Comparison of ENCODE assay signal across 18 cellular contexts in the genomic region with DNA sequence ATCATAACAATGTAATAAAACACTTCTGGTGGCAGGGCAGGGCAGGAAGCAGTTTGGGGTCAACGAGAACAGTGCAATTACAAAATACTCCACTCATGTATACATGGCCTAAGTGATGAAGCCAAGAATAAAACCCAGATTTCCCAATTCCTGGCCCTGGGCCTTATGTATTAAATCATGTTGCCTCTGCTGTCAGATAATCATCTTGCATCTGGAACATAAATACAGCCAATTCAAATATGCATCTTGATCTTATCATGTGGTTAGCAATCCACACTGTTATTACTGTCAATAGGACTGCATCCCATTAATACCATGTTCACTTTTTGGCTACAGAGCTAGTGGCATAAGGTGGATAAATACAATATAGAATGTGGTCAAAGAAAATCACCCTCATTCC.
DNase-seq lines count a peak whose midpoint lies in the region; ATAC-seq, FAIRE-seq and TF ChIP-seq lines count a peak whose summit lies in the region.
"Had no signal": no experiment of that assay in that cellular context is flagged by ENCODE, and none has a peak within 500 bp of the region (broad histone marks: within the 10 kb centered on the region; RNA-seq: fewer than 3 reads in every experiment).

No MANE protein-coding gene starts in this region.

- peak; percentile 89 for DNase-seq in MCF 10A (ENCODE audit: unreplicated experiment)
- DNase-seq in breast epithelium (ENCODE audit: low spot score in 2 of 2) = no peak
- peak; percentile 7 for DNase-seq in NCI-H2171 (lab: John Stamatoyannopoulos, UW)
- DNase-seq in bronchial epithelial cell (ENCODE audit: low read depth) = peak; percentile 14
- DNase-seq in prostate gland (ENCODE audit: low spot score) = peak; percentile 62
- no peak for DNase-seq in hepatic stellate cell (ENCODE audit: low spot score)
- no peak for DNase-seq in 8988T
- DNase-seq: activated CD4-positive, alpha-beta T cell treated with anti-CD3 and anti-CD28 coated beads, Interleukin-2, amount 10 ng/mL, durations not matched to agents 7 days and 5 days; NCI-H146; nephron progenitor cell; uterus had no signal

- BruUV-seq in MCF 10A (replicated peaks; lab: Mats Ljungman, UMichigan) = no TSS peak

- H3K36me3 ChIP-seq in breast epithelium (no peaks in the 10 kb centered on the region), bronchial epithelial cell (ENCODE audit: control insufficient read depth, insufficient read depth, low read length) (no peaks in the 10 kb centered on the region), prostate gland (no peaks in the 10 kb centered on the region)
- H3K36me3 ChIP-seq: gastroesophageal sphincter, SJSA1, uterus had no signal

- ATAC-seq in HG03342 (IDR thresholded peaks at IDR 0.05; ENCODE audit: unreplicated experiment) = no peak
- ATAC-seq: gastroesophageal sphincter had no signal

- 9% methylated on average over 1 of the region's 1 CpG for WGBS in prostate gland

- no peak overlapping the region for H3K27ac Mint-ChIP-seq in MCF 10A (ENCODE audit: low read depth, unreplicated experiment)
- H3K27ac Mint-ChIP-seq: activated CD4-positive, alpha-beta T cell treated with anti-CD3 and anti-CD28 coated beads, Interleukin-2, amount 10 ng/mL, durations not matched to agents 7 days and 5 days; activated naive CD4-positive, alpha-beta T cell treated with anti-CD3 and anti-CD28 coated beads, Interleukin-2, amount 50 U/mL, for 24 hours; IgD-negative memory B cell; nephron progenitor cell had no signal

- POLR2A ChIA-PET in MCF 10A (lab: Yijun Ruan, JAX) = interaction anchor here (0.6 to 2.9 kb wide), 6 partner anchors 12 to 290 kb away, joined by 3 to 25 read pairs (median 4); no protein-coding TSS in a partner anchor

- peaks cover 0 to 38% of the 10 kb centered on the region in 2 donors for H3K27me3 ChIP-seq in breast epithelium
- peaks cover 9% of the 10 kb centered on the region for H3K27me3 ChIP-seq in bronchial epithelial cell (ENCODE audit: control insufficient read depth, insufficient read depth, low read length)
- no peaks in the 10 kb centered on the region for H3K27me3 ChIP-seq in prostate gland (replicated peaks; ENCODE audit: insufficient read depth)
- H3K27me3 ChIP-seq: gastroesophageal sphincter, SJSA1, uterus had no signal

- H3K36me3 Mint-ChIP-seq in MCF 10A (ENCODE audit: insufficient read depth, unreplicated experiment) = no peaks in the 10 kb centered on the region
- H3K36me3 Mint-ChIP-seq: activated naive CD4-positive, alpha-beta T cell treated with anti-CD3 and anti-CD28 coated beads, Interleukin-2, amount 50 U/mL, for 24 hours; IgD-negative memory B cell had no signal

- H3K27me3 Mint-ChIP-seq in MCF 10A (ENCODE audit: insufficient read depth, unreplicated experiment) = peaks cover 50% of the 10 kb centered on the region

- intact Hi-C loops in MCF 10A (cut with micrococcal nuclease) (no loop called here), breast epithelium (cut with DNase I; ENCODE audit: low total_unique reads) (no loop called here), prostate gland (cut with DNase I) (no loop called here)

- TF ChIP-seq POLR2A in breast epithelium (IDR thresholded peaks at IDR 0.05) (no peak), prostate gland (IDR thresholded peaks at IDR 0.05) (no peak)

- TF ChIP-seq CTCF in MCF 10A (IDR thresholded peaks at IDR 0.05; ENCODE audit: unreplicated experiment) = no peak
- TF ChIP-seq CTCF in breast epithelium (IDR thresholded peaks at IDR 0.05) = no peak
- TF ChIP-seq CTCF in bronchial epithelial cell (IDR thresholded peaks at IDR 0.05; ENCODE audit: insufficient read depth, low read length, severe bottlenecking) = no peak
- TF ChIP-seq CTCF in prostate gland (IDR thresholded peaks at IDR 0.05) = no peak

- no peaks in the 10 kb centered on the region for H3K9me3 ChIP-seq in breast epithelium
- H3K9me3 ChIP-seq in prostate gland = no peaks in the 10 kb centered on the region
- H3K9me3 ChIP-seq: gastroesophageal sphincter, SJSA1, uterus had no signal

- no peak overlapping the region for H3K4me3 ChIP-seq in breast epithelium
- H3K4me3 ChIP-seq in bronchial epithelial cell (ENCODE audit: low read depth, low read length) = no peak overlapping the region
- H3K4me3 ChIP-seq in prostate gland = no peak overlapping the region
- H3K4me3 ChIP-seq: gastroesophageal sphincter, SJSA1, uterus had no signal

- H3K9me3 Mint-ChIP-seq in MCF 10A (ENCODE audit: unreplicated experiment) = no peaks in the 10 kb centered on the region
- H3K9me3 Mint-ChIP-seq: activated CD4-positive, alpha-beta T cell treated with anti-CD3 and anti-CD28 coated beads, Interleukin-2, amount 10 ng/mL, durations not matched to agents 7 days and 5 days; activated naive CD4-positive, alpha-beta T cell treated with anti-CD3 and anti-CD28 coated beads, Interleukin-2, amount 50 U/mL, for 24 hours; nephron progenitor cell had no signal

- H3K4me1 Mint-ChIP-seq in MCF 10A (ENCODE audit: insufficient read depth, unreplicated experiment) = peaks cover 13% of the 10 kb centered on the region
- H3K4me1 Mint-ChIP-seq: activated CD4-positive, alpha-beta T cell treated with anti-CD3 and anti-CD28 coated beads, Interleukin-2, amount 10 ng/mL, durations not matched to agents 7 days and 5 days; activated naive CD4-positive, alpha-beta T cell treated with anti-CD3 and anti-CD28 coated beads, Interleukin-2, amount 50 U/mL, for 24 hours; IgD-negative memory B cell; nephron progenitor cell had no signal

- FAIRE-seq in bronchial epithelial cell (lab: Jason Lieb, UNC) = no peak
- FAIRE-seq: GM18507, GM19239 had no signal

- H3K4me3 Mint-ChIP-seq in MCF 10A (ENCODE audit: unreplicated experiment) = no peak overlapping the region
- H3K4me3 Mint-ChIP-seq: activated CD4-positive, alpha-beta T cell treated with anti-CD3 and anti-CD28 coated beads, Interleukin-2, amount 10 ng/mL, durations not matched to agents 7 days and 5 days; activated naive CD4-positive, alpha-beta T cell treated with anti-CD3 and anti-CD28 coated beads, Interleukin-2, amount 50 U/mL, for 24 hours; IgD-negative memory B cell; nephron progenitor cell had no signal

- CTCF ChIA-PET in MCF 10A (lab: Yijun Ruan, JAX) = interaction anchor here (0.6 to 1.2 kb wide), 6 partner anchors 24 to 958 kb away, joined by 3 to 4 read pairs (median 3); no protein-coding TSS in a partner anchor

- no peaks in the 10 kb centered on the region for H3K4me1 ChIP-seq in breast epithelium
- H3K4me1 ChIP-seq in prostate gland (replicated peaks) = no peaks in the 10 kb centered on the region
- H3K4me1 ChIP-seq: gastroesophageal sphincter, SJSA1, uterus had no signal

- no peak overlapping the region for H3K27ac ChIP-seq in breast epithelium
- no peak overlapping the region for H3K27ac ChIP-seq in prostate gland
- H3K27ac ChIP-seq: gastroesophageal sphincter, SJSA1, uterus had no signal

Comparison
In these comparisons a context has a peak if more than half of its experiments do, and no peak if none do; other contexts are left out.
1. DNase-seq: peak in MCF 10A (single experiment), NCI-H2171 (single experiment), bronchial epithelial cell (single experiment) and prostate gland (single experiment); none in breast epithelium (0 of 2), hepatic stellate cell (single experiment) and 8988T (single experiment).